In genomic region chr13:28442872-28443271, GRCh38 we compare ENCODE assay signal across 15 cellular contexts. TPM values are rescaled to one million over a fixed set of nuclear protein-coding genes. Genes with fewer than 3 reads are reported as not detected.
"Had no signal": no experiment of that assay in that cellular context is flagged by ENCODE, and none has a peak within 500 bp of the region (broad histone marks: within the 10 kb centered on the region; RNA-seq: fewer than 3 reads in every experiment).

No MANE protein-coding gene starts in this region.

- H3K27me3 Mint-ChIP-seq: activated naive CD8-positive, alpha-beta T cell treated with anti-CD3 and anti-CD28 coated beads, Interleukin-2, amount 50 U/mL, for 24 hours had no signal

- H3K27ac Mint-ChIP-seq: activated CD4-positive, alpha-beta memory T cell treated with anti-CD3 and anti-CD28 coated beads for 36 hours; activated naive CD8-positive, alpha-beta T cell treated with anti-CD3 and anti-CD28 coated beads, Interleukin-2, amount 50 U/mL, for 24 hours; activated T-cell treated with anti-CD3 and anti-CD28 coated beads, Interleukin-2, amount 50 U/mL, for 72 hours; effector memory CD8-positive, alpha-beta T cell; stimulated activated naive CD8-positive, alpha-beta T cell treated with anti-CD3 and anti-CD28 coated beads, Interleukin-15, Interleukin-2, amounts not matched to agents 100 ng/mL and 50 ng/mL, for 24 hours had no signal

- H3K4me3 Mint-ChIP-seq: activated CD4-positive, alpha-beta memory T cell treated with anti-CD3 and anti-CD28 coated beads for 36 hours; activated naive CD8-positive, alpha-beta T cell treated with anti-CD3 and anti-CD28 coated beads, Interleukin-2, amount 50 U/mL, for 24 hours; activated T-cell treated with anti-CD3 and anti-CD28 coated beads, Interleukin-2, amount 50 U/mL, for 72 hours; effector memory CD8-positive, alpha-beta T cell; neural crest cell; stimulated activated naive CD8-positive, alpha-beta T cell treated with anti-CD3 and anti-CD28 coated beads, Interleukin-15, Interleukin-2, amounts not matched to agents 100 ng/mL and 50 ng/mL, for 24 hours had no signal

- H3K4me1 Mint-ChIP-seq: activated naive CD8-positive, alpha-beta T cell treated with anti-CD3 and anti-CD28 coated beads, Interleukin-2, amount 50 U/mL, for 24 hours had no signal

- DNase-seq: activated CD4-positive, alpha-beta memory T cell treated with anti-CD3 and anti-CD28 coated beads for 36 hours; activated CD4-positive, alpha-beta T cell treated with anti-CD3 and anti-CD28 coated beads for 1 hour; activated gamma-delta T cell treated with Interleukin-2 at 50 U/mL for 16 hours; activated naive CD8-positive, alpha-beta T cell treated with anti-CD3 and anti-CD28 coated beads, Interleukin-2, amount 50 U/mL, for 24 hours; activated T-cell treated with anti-CD3 and anti-CD28 coated beads, Interleukin-2, amount 50 U/mL, for 72 hours; cortex of kidney; effector memory CD8-positive, alpha-beta T cell; erythroblast; hypothalamus; left colon; stimulated activated CD4-positive, alpha-beta T cell treated with anti-CD3 and anti-CD28 coated beads, Interleukin-4, amount 100 ng/mL, for 24 hours; T-helper 9 cell had no signal

- H3K9me3 Mint-ChIP-seq: effector memory CD8-positive, alpha-beta T cell had no signal

RNA-seq across cellular contexts. Expression of gene FLT1, which starts 52.1 kb away (rescaled TPM):
- total RNA-seq: myocyte, neural crest cell had no signal
